In genomic region chr17:77926967-77927366, GRCh38 we compare ENCODE assay signal across 21 cellular contexts.
"Had no signal": no experiment of that assay in that cellular context is flagged by ENCODE, and none has a peak within 500 bp of the region (broad histone marks: within the 10 kb centered on the region; RNA-seq: fewer than 3 reads in every experiment).

No MANE protein-coding gene starts in this region.

- ATAC-seq: left lobe of liver; natural killer cell treated with Interleukin-12 subunit alpha and Interleukin-12 subunit beta and Interleukin-15 and Interleukin-18, amount 100 ng/mL, for 72 hours had no signal

- H3K4me3 ChIP-seq: lung, tibial artery had no signal

- H3K27ac Mint-ChIP-seq: activated CD4-positive, alpha-beta memory T cell treated with anti-CD3 and anti-CD28 coated beads, Interleukin-2, amount 10 ng/mL, durations not matched to agents 7 days and 5 days; activated T-cell treated with anti-CD3 and anti-CD28 coated beads, Interleukin-2, amount 50 U/mL, for 24 hours; mesothelial cell of epicardium; T-helper 2 cell treated with Interferon-gamma antibody and Interleukin-4, amounts not matched to agents 5 μg/mL and 100 μg/mL, for 36 hours had no signal

- H3K9me3 Mint-ChIP-seq: activated CD4-positive, alpha-beta memory T cell treated with anti-CD3 and anti-CD28 coated beads, Interleukin-2, amount 10 ng/mL, durations not matched to agents 7 days and 5 days; activated T-cell treated with anti-CD3 and anti-CD28 coated beads, Interleukin-2, amount 50 U/mL, for 24 hours; mesothelial cell of epicardium; natural killer cell treated with Interleukin-12 subunit alpha and Interleukin-12 subunit beta and Interleukin-15 and Interleukin-18, amount 100 ng/mL, for 72 hours; T-helper 2 cell treated with Interferon-gamma antibody and Interleukin-4, amounts not matched to agents 5 μg/mL and 100 μg/mL, for 36 hours had no signal

- H3K27me3 Mint-ChIP-seq: activated T-cell treated with anti-CD3 and anti-CD28 coated beads, Interleukin-2, amount 50 U/mL, for 24 hours had no signal

- H3K36me3 ChIP-seq: tibial artery had no signal

- H3K27ac ChIP-seq: tibial artery had no signal

- H3K4me3 Mint-ChIP-seq: activated CD4-positive, alpha-beta memory T cell treated with anti-CD3 and anti-CD28 coated beads, Interleukin-2, amount 10 ng/mL, durations not matched to agents 7 days and 5 days; activated T-cell treated with anti-CD3 and anti-CD28 coated beads, Interleukin-2, amount 50 U/mL, for 24 hours; mesothelial cell of epicardium; natural killer cell treated with Interleukin-12 subunit alpha and Interleukin-12 subunit beta and Interleukin-15 and Interleukin-18, amount 100 ng/mL, for 72 hours; T-helper 2 cell treated with Interferon-gamma antibody and Interleukin-4, amounts not matched to agents 5 μg/mL and 100 μg/mL, for 36 hours had no signal

- DNase-seq: activated CD4-positive, alpha-beta memory T cell treated with anti-CD3 and anti-CD28 coated beads, Interleukin-2, amount 10 ng/mL, durations not matched to agents 7 days and 5 days; activated CD4-positive, alpha-beta T cell treated with anti-CD3 and anti-CD28 coated beads for 4 hours; activated effector memory CD4-positive, alpha-beta T cell treated with Interleukin-2 at 50 U/mL for 16 hours; activated naive CD4-positive, alpha-beta T cell treated with anti-CD3 and anti-CD28 coated beads, Interleukin-2, amount 50 U/mL, for 16 hours; activated T-cell treated with anti-CD3 and anti-CD28 coated beads, Interleukin-2, amount 50 U/mL, for 24 hours; aorta; cerebellar nuclear complex; effector CD4-positive, alpha-beta T cell; head of caudate nucleus; occipital lobe; retina; stimulated activated CD4-positive, alpha-beta T cell treated with anti-CD3 and anti-CD28 coated beads, Interleukin-12 subunit alpha, Interleukin-12 subunit beta, amount 100 ng/mL, for 4 hours; stimulated activated CD4-positive, alpha-beta T cell treated with anti-CD3 and anti-CD28 coated beads, Interleukin-1b, Interleukin-23, amount 100 ng/mL, for 48 hours; stimulated activated CD8-positive, alpha-beta memory T cell treated with anti-CD3 and anti-CD28 coated beads, Interleukin-4, amount 100 ng/mL, for 48 hours; stimulated activated naive CD4-positive, alpha-beta T cell treated with Interleukin-2 at 50 U/mL for 16 hours had no signal

- H3K36me3 Mint-ChIP-seq: mesothelial cell of epicardium; natural killer cell treated with Interleukin-12 subunit alpha and Interleukin-12 subunit beta and Interleukin-15 and Interleukin-18, amount 100 ng/mL, for 72 hours had no signal
